28 cellular contexts compared by ENCODE assay signal in the genomic region with DNA sequence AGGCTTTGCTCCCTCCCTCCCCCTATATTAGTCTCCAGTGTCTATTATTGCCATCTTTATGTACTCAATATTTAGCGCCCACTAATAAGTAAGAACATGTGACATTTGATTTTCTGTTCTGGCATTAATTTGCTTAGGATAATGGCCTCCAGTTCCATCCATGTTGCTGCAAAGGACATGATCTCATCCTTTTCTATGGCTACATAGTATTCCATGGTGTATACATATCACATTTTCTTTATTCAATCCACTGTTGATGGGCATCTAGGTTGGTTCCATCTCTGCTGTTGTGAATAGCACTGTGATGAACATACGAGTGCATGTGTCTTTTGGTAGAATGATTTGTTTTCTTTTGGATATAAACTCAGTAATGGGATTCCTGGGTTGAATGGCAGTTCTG.
"Had no signal": no experiment of that assay in that cellular context is flagged by ENCODE, and none has a peak within 500 bp of the region (broad histone marks: within the 10 kb centered on the region; RNA-seq: fewer than 3 reads in every experiment).

No MANE protein-coding gene starts in this region.

- H3K27me3 ChIP-seq: MG63 had no signal

- H3K4me2 ChIP-seq: KMS-11 had no signal

- H3K4me3 ChIP-seq: MG63 had no signal

- H3K36me3 ChIP-seq: MG63 had no signal

- H3K9me3 ChIP-seq: MG63 had no signal

- DNase-seq: Karpas-422, Kasumi-1, MG63, MV-4-11, NCI-H1048, NCI-H1092, NCI-H1092 treated with DMSO at 0.1 percent for 48 hours, NCI-H1105, NCI-H1105 treated with DMSO at 0.1 percent for 48 hours, NCI-H1417 treated with DMSO at 0.1 percent for 48 hours, NCI-H1436, NCI-H1436 treated with DMSO at 0.1 percent for 48 hours, NCI-H1694, NCI-H1694 treated with DMSO at 0.1 percent for 48 hours, NCI-H1930, NCI-H2029, NCI-H2029 treated with DMSO at 0.1 percent for 48 hours, NCI-H2081, NCI-H2081 treated with DMSO at 0.1 percent for 48 hours, NCI-H2107, NCI-H2171, NCI-H2171 treated with DMSO at 0.1 percent for 48 hours, NCI-H2227 treated with DMSO at 0.1 percent for 48 hours, NCI-H345, NCI-H446, NCI-H446 treated with DMSO at 0.1 percent for 48 hours, NCI-H510A had no signal

- H3K27ac ChIP-seq: KMS-11 had no signal

- H3K9ac ChIP-seq: KMS-11 had no signal
